In genomic region chr6:25105070-25105925, GRCh38 we compare ENCODE assay signal across 15 cellular contexts.
"Had no signal": no experiment of that assay in that cellular context is flagged by ENCODE, and none has a peak within 500 bp of the region (broad histone marks: within the 10 kb centered on the region; RNA-seq: fewer than 3 reads in every experiment).

No MANE protein-coding gene starts in this region.

- H3K27me3 ChIP-seq: adrenal gland, body of pancreas, sigmoid colon, testis had no signal

- H3K4me1 ChIP-seq: adrenal gland, body of pancreas, sigmoid colon, testis had no signal

- H3K4me3 ChIP-seq: adrenal gland, body of pancreas, dorsolateral prefrontal cortex, sigmoid colon, testis had no signal

- ATAC-seq: activated CD8-positive, alpha-beta T cell treated with anti-CD3 and anti-CD28 coated beads for 36 hours; body of pancreas; left colon had no signal

- H3K9me3 ChIP-seq: adrenal gland, body of pancreas, sigmoid colon, testis had no signal

- H3K27ac ChIP-seq: body of pancreas, testis had no signal

- DNase-seq: activated CD8-positive, alpha-beta memory T cell treated with anti-CD3 and anti-CD28 coated beads, Interleukin-2, amount 50 U/mL, for 48 hours; activated CD8-positive, alpha-beta T cell treated with anti-CD3 and anti-CD28 coated beads for 36 hours; activated naive CD4-positive, alpha-beta T cell treated with anti-CD3 and anti-CD28 coated beads for 36 hours; adrenal gland; body of pancreas; dorsolateral prefrontal cortex; immature natural killer cell; left colon; mesenchymal stem cell; nephron progenitor cell; sigmoid colon; stimulated activated CD4-positive, alpha-beta T cell treated with anti-CD3 and anti-CD28 coated beads, Interleukin-4, amount 100 ng/mL, for 1 hour; stimulated activated CD8-positive, alpha-beta memory T cell treated with anti-CD3 and anti-CD28 coated beads, Interleukin-4, amount 100 ng/mL, for 48 hours; SW 1271; testis had no signal
